In genomic region chr4:52861879-52862604, GRCh38 we compare ENCODE assay signal across 8 cellular contexts. TPM values are rescaled to one million over a fixed set of nuclear protein-coding genes. Genes with fewer than 3 reads are reported as not detected.
DNase-seq lines count a peak whose midpoint lies in the region; ATAC-seq and TF ChIP-seq lines count a peak whose summit lies in the region.

Gene RASL11B (plus strand): TSS chr4:52862317. CDS start chr4:52862508, 191 bp downstream.

- H3K4me3 Mint-ChIP-seq in activated T-helper 1 cell treated with anti-CD3 and anti-CD28 coated beads, Interleukin-12 subunit alpha, Interleukin-12 subunit beta, Interleukin-2, Interleukin-4 antibody, amounts not matched to agents 30 ng/mL and 10 ng/mL and 1 ng/mL, durations not matched to agents 14 hours and 24 hours and 36 hours = peak within 1 kb of the TSS; percentile 81
- H3K4me3 Mint-ChIP-seq in natural killer cell = peak within 1 kb of the TSS; percentile 84
- H3K4me3 Mint-ChIP-seq in stimulated activated memory B cell treated with anti-CD40 and anti-IgM and Interleukin-4, amounts not matched to agents 10 μg/mL and 1 μg/mL and 100 μg/mL, for 72 hours = peak within 1 kb of the TSS; percentile 78

- H3K4me3 ChIP-seq in fibroblast of mammary gland (ENCODE audit: control insufficient read depth, low read depth, low read length) = peak within 1 kb of the TSS; percentile 52

- H3K4me1 Mint-ChIP-seq in activated T-helper 1 cell treated with anti-CD3 and anti-CD28 coated beads, Interleukin-12 subunit alpha, Interleukin-12 subunit beta, Interleukin-2, Interleukin-4 antibody, amounts not matched to agents 30 ng/mL and 10 ng/mL and 1 ng/mL, durations not matched to agents 14 hours and 24 hours and 36 hours (ENCODE audit: low read depth) = peaks cover 16% of the 10 kb centered on the region
- H3K4me1 Mint-ChIP-seq in natural killer cell = peaks cover 10 to 18% of the 10 kb centered on the region in 2 donors
- peaks cover 11% of the 10 kb centered on the region for H3K4me1 Mint-ChIP-seq in stimulated activated memory B cell treated with anti-CD40 and anti-IgM and Interleukin-4, amounts not matched to agents 10 μg/mL and 1 μg/mL and 100 μg/mL, for 72 hours

- no peak for TF ChIP-seq CTCF in GM20000 (IDR thresholded peaks at IDR 0.05; ENCODE audit: extremely low read depth, missing control alignments)
- no peak for TF ChIP-seq CTCF in fibroblast of mammary gland (conservative IDR thresholded peaks at IDR 0.05; ENCODE audit: control insufficient read depth, insufficient read depth, low read depth, low read length)
- peak; percentile 57 for TF ChIP-seq CTCF in natural killer cell (IDR thresholded peaks at IDR 0.05)

- no peaks in the 10 kb centered on the region for H3K36me3 Mint-ChIP-seq in activated T-helper 1 cell treated with anti-CD3 and anti-CD28 coated beads, Interleukin-12 subunit alpha, Interleukin-12 subunit beta, Interleukin-2, Interleukin-4 antibody, amounts not matched to agents 30 ng/mL and 10 ng/mL and 1 ng/mL, durations not matched to agents 14 hours and 24 hours and 36 hours (ENCODE audit: low read depth)
- no peaks in the 10 kb centered on the region for H3K36me3 Mint-ChIP-seq in natural killer cell
- no peaks in the 10 kb centered on the region for H3K36me3 Mint-ChIP-seq in stimulated activated memory B cell treated with anti-CD40 and anti-IgM and Interleukin-4, amounts not matched to agents 10 μg/mL and 1 μg/mL and 100 μg/mL, for 72 hours

- DNase-seq in COLO668 (lab: John Stamatoyannopoulos, UW; ENCODE audit: unreplicated experiment) (peak; percentile 90), GM20000 (ENCODE audit: low spot score) (peak; percentile 97), HPDE6-E6E7 (ENCODE audit: extremely low spot score) (peak; percentile 92), OCI-M1 (lab: John Stamatoyannopoulos, UW) (peak; percentile 79), fibroblast of mammary gland (ENCODE audit: low read depth) (peak; percentile 60), natural killer cell (peak; percentile 85)
- peak; percentile 84 for DNase-seq in activated T-helper 1 cell treated with anti-CD3 and anti-CD28 coated beads, Interleukin-12 subunit alpha, Interleukin-12 subunit beta, Interleukin-2, Interleukin-4 antibody, amounts not matched to agents 30 ng/mL and 10 ng/mL and 1 ng/mL, durations not matched to agents 14 hours and 24 hours and 36 hours (ENCODE audit: low spot score)

- H3K27ac Mint-ChIP-seq in activated T-helper 1 cell treated with anti-CD3 and anti-CD28 coated beads, Interleukin-12 subunit alpha, Interleukin-12 subunit beta, Interleukin-2, Interleukin-4 antibody, amounts not matched to agents 30 ng/mL and 10 ng/mL and 1 ng/mL, durations not matched to agents 14 hours and 24 hours and 36 hours = no peak within 1 kb of the TSS
- peak within 1 kb of the TSS in 1 of 2 donors; percentile 31 for H3K27ac Mint-ChIP-seq in natural killer cell
- H3K27ac Mint-ChIP-seq in stimulated activated memory B cell treated with anti-CD40 and anti-IgM and Interleukin-4, amounts not matched to agents 10 μg/mL and 1 μg/mL and 100 μg/mL, for 72 hours = no peak within 1 kb of the TSS

- H3K27me3 Mint-ChIP-seq in activated T-helper 1 cell treated with anti-CD3 and anti-CD28 coated beads, Interleukin-12 subunit alpha, Interleukin-12 subunit beta, Interleukin-2, Interleukin-4 antibody, amounts not matched to agents 30 ng/mL and 10 ng/mL and 1 ng/mL, durations not matched to agents 14 hours and 24 hours and 36 hours (ENCODE audit: insufficient read depth) = peaks cover 36% of the 10 kb centered on the region
- peaks cover 41 to 64% of the 10 kb centered on the region in 2 donors for H3K27me3 Mint-ChIP-seq in natural killer cell (ENCODE audit: low read depth in 2 of 2)
- peaks cover 38% of the 10 kb centered on the region for H3K27me3 Mint-ChIP-seq in stimulated activated memory B cell treated with anti-CD40 and anti-IgM and Interleukin-4, amounts not matched to agents 10 μg/mL and 1 μg/mL and 100 μg/mL, for 72 hours

- intact Hi-C loops in activated T-helper 1 cell treated with anti-CD3 and anti-CD28 coated beads, Interleukin-12 subunit alpha, Interleukin-12 subunit beta, Interleukin-2, Interleukin-4 antibody, amounts not matched to agents 30 ng/mL and 10 ng/mL and 1 ng/mL, durations not matched to agents 14 hours and 24 hours and 36 hours (cut with micrococcal nuclease) = loop anchor here (1.0 to 5.0 kb wide), 6 partner anchors 121 to 1020 kb away; partner anchors contain the start of genes DCUN1D4 and FIP1L1
- intact Hi-C loops in natural killer cell (cut with micrococcal nuclease) = no loop called here

- no peaks in the 10 kb centered on the region for H3K9me3 Mint-ChIP-seq in activated T-helper 1 cell treated with anti-CD3 and anti-CD28 coated beads, Interleukin-12 subunit alpha, Interleukin-12 subunit beta, Interleukin-2, Interleukin-4 antibody, amounts not matched to agents 30 ng/mL and 10 ng/mL and 1 ng/mL, durations not matched to agents 14 hours and 24 hours and 36 hours
- no peaks in the 10 kb centered on the region for H3K9me3 Mint-ChIP-seq in natural killer cell
- peaks cover 4% of the 10 kb centered on the region for H3K9me3 Mint-ChIP-seq in stimulated activated memory B cell treated with anti-CD40 and anti-IgM and Interleukin-4, amounts not matched to agents 10 μg/mL and 1 μg/mL and 100 μg/mL, for 72 hours

- peak; percentile 99 for ATAC-seq in natural killer cell
- peak; percentile 98 for ATAC-seq in stimulated activated memory B cell treated with anti-CD40 and anti-IgM and Interleukin-4, amounts not matched to agents 10 μg/mL and 1 μg/mL and 100 μg/mL, for 72 hours

RNA-seq across cellular contexts. Expression of gene RASL11B, which starts in this region (rescaled TPM):
- 1.6 and 2.3 TPM in 2 replicates for total RNA-seq in activated T-helper 1 cell treated with anti-CD3 and anti-CD28 coated beads, Interleukin-12 subunit alpha, Interleukin-12 subunit beta, Interleukin-2, Interleukin-4 antibody, amounts not matched to agents 30 ng/mL and 10 ng/mL and 1 ng/mL, durations not matched to agents 14 hours and 24 hours and 36 hours
- total RNA-seq in natural killer cell = not detected

Comparison
In these comparisons a context has a peak if more than half of its experiments do, and no peak if none do; other contexts are left out.
1. Peak in every context shown above with its lines: DNase-seq, ATAC-seq and H3K4me3 ChIP-seq.
2. Peak in DNase-seq and ATAC-seq in natural killer cell; RNA of the gene not detected or under 1 TPM.